Comparison of ENCODE assay signal across 10 cellular contexts in genomic region chr21:34075099-34075425, GRCh38. TPM values are rescaled to one million over a fixed set of nuclear protein-coding genes. Genes with fewer than 3 reads are reported as not detected.
DNase-seq lines count a peak whose midpoint lies in the region; ATAC-seq and TF ChIP-seq lines count a peak whose summit lies in the region.
"Had no signal": no experiment of that assay in that cellular context is flagged by ENCODE, and none has a peak within 500 bp of the region (broad histone marks: within the 10 kb centered on the region; RNA-seq: fewer than 3 reads in every experiment).

No MANE protein-coding gene starts in this region.

- H3K27me3 Mint-ChIP-seq in WTC11 (ENCODE audit: low read depth): peaks cover 11% of the 10 kb centered on the region

- POLR2A ChIA-PET in WTC11 (lab: Charles Lee): interaction anchor here (1.4 kb wide), 1 partner anchor 267 kb away, joined by 6 read pairs; no protein-coding TSS in a partner anchor

- H3K4me2 ChIP-seq in skeletal muscle satellite cell (ENCODE audit: low read length): peak overlapping the region; percentile 93

- DNase-seq in HAP-1 (ENCODE audit: low spot score in 2 of 2): no peak
- no peak for DNase-seq in WTC11 (ENCODE audit: low spot score)
- no peak for DNase-seq in right cardiac atrium
- no peak for DNase-seq in NK-92 treated with Interleukin-12 subunit alpha and Interleukin-12 subunit beta, amount 100 ng/mL, for 24 hours (lab: John Stamatoyannopoulos, UW)
- no peak for DNase-seq in stimulated activated CD4-positive, alpha-beta T cell treated with anti-CD3 and anti-CD28 coated beads, Interleukin-2, amount 100 ng/mL, for 24 hours
- DNase-seq in putamen (ENCODE audit: low spot score): no peak
- DNase-seq: NCI-H1694 had no signal

- H3K36me3 ChIP-seq in HAP-1 (replicated peaks) (peaks cover 3% of the 10 kb centered on the region), skeletal muscle satellite cell (ENCODE audit: insufficient read depth, low read length) (peaks cover 12% of the 10 kb centered on the region)
- H3K36me3 ChIP-seq: neutrophil had no signal

- H3K9me3 Mint-ChIP-seq in WTC11: no peaks in the 10 kb centered on the region

- H3K27ac Mint-ChIP-seq in WTC11: peak overlapping the region; percentile 92; the same call in 1 of the 2 replicates

- in situ Hi-C loops in HAP-1 (cut with MboI; ENCODE audit: low sequenced_read_pairs): no loop called here

- H3K9me3 ChIP-seq in HAP-1: no peaks in the 10 kb centered on the region
- H3K9me3 ChIP-seq in right cardiac atrium (ENCODE audit: control insufficient read depth, low read length): no peaks in the 10 kb centered on the region
- H3K9me3 ChIP-seq in skeletal muscle satellite cell (replicated peaks; ENCODE audit: low read length): no peaks in the 10 kb centered on the region
- H3K9me3 ChIP-seq: neutrophil had no signal

- 67% methylated on average over 2 of the region's 2 CpGs for WGBS in right cardiac atrium

- TF ChIP-seq CTCF in WTC11 (IDR thresholded peaks at IDR 0.05): no peak

- peak overlapping the region; percentile 93 for H3K9ac ChIP-seq in skeletal muscle satellite cell (ENCODE audit: low read depth, low read length)

- H3K4me3 ChIP-seq in HAP-1: peak overlapping the region; percentile 56
- peak overlapping the region; percentile 68 for H3K4me3 ChIP-seq in right cardiac atrium (ENCODE audit: low read length)
- peak overlapping the region; percentile 92 for H3K4me3 ChIP-seq in skeletal muscle satellite cell (ENCODE audit: low read length)

- H3K4me3 Mint-ChIP-seq in WTC11: peak overlapping the region; percentile 96

- no peak overlapping the region for H3K27ac ChIP-seq in right cardiac atrium (ENCODE audit: low read length)
- H3K27ac ChIP-seq: neutrophil had no signal

- peaks cover 24% of the 10 kb centered on the region for H3K4me1 ChIP-seq in HAP-1
- H3K4me1 ChIP-seq in right cardiac atrium (ENCODE audit: control insufficient read depth, insufficient read depth, low read length): peaks cover 10% of the 10 kb centered on the region
- H3K4me1 ChIP-seq in skeletal muscle satellite cell (ENCODE audit: control insufficient read depth, insufficient read depth, low read length): peaks cover 40% of the 10 kb centered on the region

- H3K4me1 Mint-ChIP-seq in WTC11: peaks cover 52% of the 10 kb centered on the region

- H3K36me3 Mint-ChIP-seq in WTC11: peaks cover 8% of the 10 kb centered on the region

- H3K27me3 ChIP-seq in HAP-1 (ENCODE audit: low read depth): no peaks in the 10 kb centered on the region
- no peaks in the 10 kb centered on the region for H3K27me3 ChIP-seq in right cardiac atrium (ENCODE audit: control insufficient read depth, insufficient read depth)
- H3K27me3 ChIP-seq in skeletal muscle satellite cell (ENCODE audit: control insufficient read depth, insufficient read depth, low read length): no peaks in the 10 kb centered on the region

- intact Hi-C loops in right cardiac atrium (cut with DNase I): loop anchor here in 3 of 4 donors (5.0 to 10.0 kb wide), 3 partner anchors 127 to 140 kb away; no protein-coding TSS in a partner anchor

- ATAC-seq in WTC11: no peak
- ATAC-seq in right cardiac atrium: no peak
- no peak for ATAC-seq in HG03571 (IDR thresholded peaks at IDR 0.05; ENCODE audit: unreplicated experiment)

- CTCF ChIA-PET in WTC11 (lab: Charles Lee): interaction anchor here (1.0 to 3.2 kb wide), 6 partner anchors 35 to 151 kb away, joined by 3 to 27 read pairs (median 8); no protein-coding TSS in a partner anchor

TF ChIP-seq in WTC11, 78 proteins besides CTCF, POLR2A, EP300 and RAD21:
- TF ChIP-seq, protein P1, sequence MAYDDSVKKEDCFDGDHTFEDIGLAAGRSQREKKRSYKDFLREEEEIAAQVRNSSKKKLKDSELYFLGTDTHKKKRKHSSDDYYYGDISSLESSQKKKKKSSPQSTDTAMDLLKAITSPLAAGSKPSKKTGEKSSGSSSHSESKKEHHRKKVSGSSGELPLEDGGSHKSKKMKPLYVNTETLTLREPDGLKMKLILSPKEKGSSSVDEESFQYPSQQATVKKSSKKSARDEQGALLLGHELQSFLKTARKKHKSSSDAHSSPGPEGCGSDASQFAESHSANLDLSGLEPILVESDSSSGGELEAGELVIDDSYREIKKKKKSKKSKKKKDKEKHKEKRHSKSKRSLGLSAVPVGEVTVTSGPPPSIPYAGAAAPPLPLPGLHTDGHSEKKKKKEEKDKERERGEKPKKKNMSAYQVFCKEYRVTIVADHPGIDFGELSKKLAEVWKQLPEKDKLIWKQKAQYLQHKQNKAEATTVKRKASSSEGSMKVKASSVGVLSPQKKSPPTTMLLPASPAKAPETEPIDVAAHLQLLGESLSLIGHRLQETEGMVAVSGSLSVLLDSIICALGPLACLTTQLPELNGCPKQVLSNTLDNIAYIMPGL (CRISPR knock-in tag; IDR thresholded peaks at IDR 0.05): no peak
- TF ChIP-seq ZNF671 (CRISPR knock-in tag; IDR thresholded peaks at IDR 0.05): no peak

RNA-seq across cellular contexts. Expression of gene MRPS6, which starts 1.7 kb away (rescaled TPM):
- 109 to 133 TPM (median 111 TPM) in 3 replicates for total RNA-seq in WTC11 (2021)
- 10 to 100 TPM; 67.6 to 78.1 (median 73.1) TPM for total RNA-seq in right cardiac atrium
- polyA plus RNA-seq in right cardiac atrium: 95.3 TPM
- 26.1 and 35.4 TPM in 2 replicates for total RNA-seq in skeletal muscle satellite cell (2012; rRNA removed)

RNA-seq across cellular contexts. Expression of gene SLC5A3, which starts 1.7 kb away (rescaled TPM):
- total RNA-seq in WTC11 (2021) (14.8 to 18.0 TPM (median 17.8 TPM) in 3 replicates), right cardiac atrium (10 to 100 TPM in 1 of 4 donors, 1 to 10 TPM in 3; 4.1 to 11.7 (median 6.7) TPM)
- polyA plus RNA-seq in right cardiac atrium: 2.2 TPM
- total RNA-seq in skeletal muscle satellite cell (2012; rRNA removed): 25.3 and 31.7 TPM in 2 replicates
